7 cellular contexts compared by ENCODE assay signal in genomic region chr3:103203431-103203830, GRCh38.
"Had no signal": no experiment of that assay in that cellular context is flagged by ENCODE, and none has a peak within 500 bp of the region (broad histone marks: within the 10 kb centered on the region; RNA-seq: fewer than 3 reads in every experiment).

No MANE protein-coding gene starts in this region.

- H3K9me3 ChIP-seq: HAP-1 had no signal

- DNase-seq: H7, IMR-90, KG1 had no signal

- H3K36me3 ChIP-seq: HAP-1 had no signal

- H3K4me3 ChIP-seq: GM23338, HAP-1, K562 had no signal

- H3K4me1 ChIP-seq: HAP-1 had no signal

- ATAC-seq: GM23338, HCT116, K562 had no signal
